In the genomic region with DNA sequence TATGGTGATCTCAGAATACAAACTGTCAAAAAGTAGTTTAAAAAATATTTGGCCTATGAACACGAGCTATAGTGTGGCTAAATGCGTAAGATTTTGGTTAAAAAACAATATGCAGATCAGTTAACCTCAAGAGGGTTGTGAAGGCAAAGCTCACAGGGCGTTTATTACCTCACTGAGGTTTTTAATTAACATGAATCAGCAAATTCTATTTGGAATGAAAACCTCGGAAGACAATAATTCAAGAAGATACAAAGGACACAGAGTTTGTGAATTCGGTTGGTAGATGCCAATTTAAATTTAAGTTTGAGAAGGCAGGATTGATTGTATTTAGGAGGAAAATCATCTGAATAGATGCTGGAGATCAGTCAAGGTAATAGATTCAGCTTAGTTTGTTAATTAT, we compare ENCODE assay signal across 25 cellular contexts.
DNase-seq lines count a peak whose midpoint lies in the region; ATAC-seq, FAIRE-seq and TF ChIP-seq lines count a peak whose summit lies in the region.
"Had no signal": no experiment of that assay in that cellular context is flagged by ENCODE, and none has a peak within 500 bp of the region (broad histone marks: within the 10 kb centered on the region; RNA-seq: fewer than 3 reads in every experiment).

No MANE protein-coding gene starts in this region.

- H3K9ac ChIP-seq in HepG2 (ENCODE audit: insufficient read depth, low read depth, low read length): no peak overlapping the region
- H3K9ac ChIP-seq in IMR-90 (ENCODE audit: low read depth, low read length): no peak overlapping the region
- no peak overlapping the region for H3K9ac ChIP-seq in K562 (ENCODE audit: insufficient read depth in 1 of 2, low read depth in 2 of 2, low read length in 2 of 2)
- H3K9ac ChIP-seq: BLaER1 had no signal

- intact Hi-C loops in HepG2 (cut with micrococcal nuclease; ENCODE audit: unreplicated experiment) (no loop called here), right lobe of liver (cut with DNase I) (no loop called here), IMR-90 (cut with micrococcal nuclease) (no loop called here), K562 (cut with micrococcal nuclease) (no loop called here)

- no peak overlapping the region for H2BK120ac ChIP-seq in IMR-90 (ENCODE audit: low read depth, low read length)

- H3K4ac ChIP-seq in IMR-90 (ENCODE audit: low read depth, low read length): no peak overlapping the region

- DNase-seq in HepG2 (ENCODE audit: low spot score) (no peak), right lobe of liver (no peak), IMR-90 (no peak), K562 (ENCODE audit: extremely low read depth in 1 of 4, low spot score in 3 of 4) (no peak)
- DNase-seq: ACHN; BE2C; C1 segment of cervical spinal cord; CD4-positive, alpha-beta memory T cell; CD4-positive, CD25-positive, alpha-beta regulatory T cell; CD8-positive, alpha-beta memory T cell; COR-L47; DMS 273 treated with DMSO at 0.1 percent for 48 hours; DMS153; DMS53; DMS79; DND-41; EL; GDM1 had no signal

- H3K27ac ChIP-seq in HepG2 (ENCODE audit: extremely low read length, insufficient read depth, low read length) (no peak overlapping the region), right lobe of liver (no peak overlapping the region), IMR-90 (ENCODE audit: insufficient read depth, low read length) (no peak overlapping the region), K562 (ENCODE audit: extremely low read depth, low read depth, low read length) (no peak overlapping the region)
- H3K27ac ChIP-seq: 22Rv1, BLaER1 had no signal

- no peaks in the 10 kb centered on the region for H4K20me1 ChIP-seq in HepG2 (ENCODE audit: insufficient read depth, low read length)
- H4K20me1 ChIP-seq in IMR-90 (ENCODE audit: insufficient read depth, low read length): no peaks in the 10 kb centered on the region
- H4K20me1 ChIP-seq in K562 (replicated peaks; ENCODE audit: control insufficient read depth, insufficient read depth, low read length): no peaks in the 10 kb centered on the region
- H4K20me1 ChIP-seq: BLaER1 had no signal

- dilution Hi-C loops in IMR-90 (cut with HindIII; ENCODE audit: low sequenced_read_pairs, unreplicated experiment): no loop called here

- H2AFZ ChIP-seq in HepG2 (ENCODE audit: low read length) (no peak overlapping the region), IMR-90 (replicated peaks; ENCODE audit: low read length, poor library complexity) (no peak overlapping the region), K562 (ENCODE audit: low read depth, low read length) (no peak overlapping the region)

- no peak overlapping the region for H4K5ac ChIP-seq in IMR-90 (ENCODE audit: low read depth, low read length)

- no TSS peak for BruUV-seq in HepG2 (replicated peaks; lab: Mats Ljungman, UMichigan)
- no TSS peak for BruUV-seq in IMR-90 (replicated peaks; lab: Mats Ljungman, UMichigan)
- BruUV-seq in K562 (replicated peaks; lab: Mats Ljungman, UMichigan): no TSS peak

- H3K27me3 ChIP-seq in HepG2 (ENCODE audit: control insufficient read depth in 1 of 2, insufficient read depth in 2 of 2, low read length in 2 of 2) (no peaks in the 10 kb centered on the region), right lobe of liver (no peaks in the 10 kb centered on the region), IMR-90 (ENCODE audit: control insufficient read depth, insufficient read depth, low read length) (no peaks in the 10 kb centered on the region), K562 (ENCODE audit: control insufficient read depth in 2 of 2, insufficient read depth in 2 of 2, low read length in 2 of 2) (no peaks in the 10 kb centered on the region)
- H3K27me3 ChIP-seq: BE2C, BLaER1 had no signal

- no peak overlapping the region for H4K8ac ChIP-seq in IMR-90 (ENCODE audit: low read depth in 2 of 2, low read length in 2 of 2)

- H2AK5ac ChIP-seq in IMR-90 (ENCODE audit: low read depth, low read length): no peak overlapping the region

- H3K79me1 ChIP-seq in IMR-90 (ENCODE audit: low read depth in 1 of 2, low read length in 2 of 2): no peaks in the 10 kb centered on the region

- no peak overlapping the region for H3K18ac ChIP-seq in IMR-90 (ENCODE audit: low read depth, low read length)

- H3K4me1 ChIP-seq in HepG2 (ENCODE audit: insufficient read depth, low read length) (no peaks in the 10 kb centered on the region), right lobe of liver (no peaks in the 10 kb centered on the region), IMR-90 (ENCODE audit: control insufficient read depth, insufficient read depth, low read length) (no peaks in the 10 kb centered on the region), K562 (replicated peaks in 1 of 2; ENCODE audit: control insufficient read depth in 2 of 2, insufficient read depth in 2 of 2, low read length in 2 of 2) (no peaks in the 10 kb centered on the region)
- H3K4me1 ChIP-seq: BE2C, BLaER1 had no signal

- H3K9me1 ChIP-seq in IMR-90 (ENCODE audit: insufficient read depth, low read length) (no peaks in the 10 kb centered on the region), K562 (ENCODE audit: control insufficient read depth, insufficient read depth, low read length) (no peaks in the 10 kb centered on the region)

- H3K79me2 ChIP-seq in HepG2 (ENCODE audit: insufficient read depth, low read length) (no peaks in the 10 kb centered on the region), K562 (ENCODE audit: control insufficient read depth, insufficient read depth, low read length) (no peaks in the 10 kb centered on the region)

- no peak for FAIRE-seq in HepG2 (lab: Jason Lieb, UNC)
- no peak for FAIRE-seq in K562 (lab: Jason Lieb, UNC)
- FAIRE-seq: GM12878, GM12892, GM19239 had no signal

- POLR2A ChIA-PET in HepG2 (lab: Yijun Ruan, JAX) (no interaction called here), IMR-90 (lab: Charles Lee; ENCODE audit: unreplicated experiment) (no interaction called here), K562 (lab: Yijun Ruan, JAX) (no interaction called here)

- TF ChIP-seq CTCF in HepG2 (CRISPR knock-in tag; IDR thresholded peaks at IDR 0.05) (no peak), right lobe of liver (IDR thresholded peaks at IDR 0.05) (no peak), IMR-90 (conservative IDR thresholded peaks at IDR 0.05; ENCODE audit: low read depth, low read length) (no peak), K562 (IDR thresholded peaks at IDR 0.05 in 2 of 3, conservative IDR thresholded peaks at IDR 0.05 in 1 of 3; ENCODE audit: insufficient read depth in 2 of 3, low read depth in 1 of 3, low read length in 3 of 3) (no peak)

- H3K36me3 ChIP-seq in HepG2 (replicated peaks in 1 of 2; ENCODE audit: control insufficient read depth in 1 of 2, insufficient read depth in 2 of 2, low read length in 2 of 2) (no peaks in the 10 kb centered on the region), right lobe of liver (no peaks in the 10 kb centered on the region), IMR-90 (ENCODE audit: control insufficient read depth, insufficient read depth, low read length) (no peaks in the 10 kb centered on the region), K562 (ENCODE audit: control insufficient read depth, insufficient read depth, low read length) (no peaks in the 10 kb centered on the region)
- H3K36me3 ChIP-seq: BE2C, BLaER1 had no signal

- no peak overlapping the region for H3K23ac ChIP-seq in IMR-90 (ENCODE audit: low read depth, low read length)

- no peak overlapping the region for H2BK20ac ChIP-seq in IMR-90 (ENCODE audit: low read depth, low read length)

- H3K9me3 ChIP-seq in HepG2 (ENCODE audit: low read length) (no peaks in the 10 kb centered on the region), right lobe of liver (no peaks in the 10 kb centered on the region), IMR-90 (ENCODE audit: control insufficient read depth, insufficient read depth, low read length) (no peaks in the 10 kb centered on the region), K562 (replicated peaks; ENCODE audit: control insufficient read depth, insufficient read depth, low read depth, low read length) (no peaks in the 10 kb centered on the region; the same call in 1 of the 2 replicates)
- H3K9me3 ChIP-seq: BE2C, BLaER1 had no signal

- H3K4me2 ChIP-seq in HepG2 (ENCODE audit: low read depth, low read length): no peak overlapping the region
- H3K4me2 ChIP-seq in IMR-90 (ENCODE audit: low read depth, low read length): no peak overlapping the region
- no peak overlapping the region for H3K4me2 ChIP-seq in K562 (ENCODE audit: insufficient read depth, low read length)
- H3K4me2 ChIP-seq: BLaER1 had no signal

- in situ Hi-C loops in HepG2 (cut with HindIII; ENCODE audit: extremely low pct_ligation_motif_present, low pct_unique_long_range_greater_than_20kb): no loop called here
- in situ Hi-C loops in IMR-90 (cut with MboI; ENCODE audit: low sequenced_read_pairs): no loop called here
- in situ Hi-C loops in K562 (cut with MboI): no loop called here

- H2BK15ac ChIP-seq in IMR-90 (ENCODE audit: low read depth, low read length): no peak overlapping the region

- no peak overlapping the region for H4K91ac ChIP-seq in IMR-90 (ENCODE audit: insufficient read depth, low read depth, low read length)

- no peak overlapping the region for H2AK9ac ChIP-seq in IMR-90 (replicated peaks; ENCODE audit: low read depth, low read length, poor library complexity)

- ATAC-seq in HepG2: no peak
- no peak for ATAC-seq in right lobe of liver
- no peak for ATAC-seq in IMR-90 (ENCODE audit: low read depth)
- no peak for ATAC-seq in K562
- no peak for ATAC-seq in HG02970 (IDR thresholded peaks at IDR 0.05; ENCODE audit: low FRiP score, unreplicated experiment)
- ATAC-seq in GM18502 (IDR thresholded peaks at IDR 0.05; ENCODE audit: poor library complexity, unreplicated experiment): no peak
- ATAC-seq: GM12878 had no signal

- no peak for TF ChIP-seq RAD21 in HepG2 (CRISPR knock-in tag; IDR thresholded peaks at IDR 0.05)
- TF ChIP-seq RAD21 in IMR-90 (IDR thresholded peaks at IDR 0.05; ENCODE audit: low read length): no peak
- TF ChIP-seq RAD21 in K562 (CRISPR knock-in tag; conservative IDR thresholded peaks at IDR 0.05 in 1 of 2, IDR thresholded peaks at IDR 0.05 in 1 of 2): no peak

- no peak overlapping the region for H2BK5ac ChIP-seq in IMR-90 (ENCODE audit: low read depth, low read length, poor library complexity, severe bottlenecking)

- H3K4me3 ChIP-seq in HepG2 (replicated peaks in 1 of 3; ENCODE audit: insufficient read depth in 1 of 3, low read depth in 2 of 3, low read length in 3 of 3) (no peak overlapping the region), right lobe of liver (no peak overlapping the region), IMR-90 (ENCODE audit: insufficient read depth, low read depth, low read length) (no peak overlapping the region), K562 (no peak overlapping the region)
- H3K4me3 ChIP-seq: BLaER1, GM12878 had no signal

- CTCF ChIA-PET in HepG2 (lab: Yijun Ruan, JAX; ENCODE audit: low intra/inter-chr PET ratio, low total read pairs) (no interaction called here), IMR-90 (lab: Yijun Ruan, JAX) (interaction anchor here (2.0 kb wide), 1 partner anchor 11 kb away, joined by 4 read pairs; no protein-coding TSS in a partner anchor), K562 (lab: Yijun Ruan, JAX; ENCODE audit: low intra/inter-chr PET ratio) (no interaction called here)

- no peak overlapping the region for H3K56ac ChIP-seq in IMR-90 (ENCODE audit: extremely low read depth, insufficient read depth, low read length)

- 2% methylated on average over 5 of the region's 5 CpGs for WGBS in HepG2 (ENCODE audit: low lambda C conversion rate)
- 33% methylated on average over 5 of the region's 5 CpGs for WGBS in right lobe of liver (ENCODE audit: insufficient coverage, low coverage, low lambda C conversion rate, missing lambda C conversion rate)
- no CpG with 5 or more reads among the region's 5 CpGs for WGBS in IMR-90 (ENCODE audit: extremely low coverage in 2 of 2, insufficient read length in 1 of 2), 2 experiments
- 0% methylated on average over 5 of the region's 5 CpGs for WGBS in K562 (ENCODE audit: insufficient coverage, low coverage, missing lambda C conversion rate)

- TF ChIP-seq POLR2A in HepG2 (IDR thresholded peaks at IDR 0.05; ENCODE audit: insufficient read depth in 1 of 2, low read depth in 2 of 2, low read length in 2 of 2): no peak
- TF ChIP-seq POLR2A in right lobe of liver (IDR thresholded peaks at IDR 0.05): no peak
- TF ChIP-seq POLR2A in IMR-90 (IDR thresholded peaks at IDR 0.05; ENCODE audit: low read depth, low read length): no peak
- TF ChIP-seq POLR2A in K562 (conservative IDR thresholded peaks at IDR 0.05): no peak

- TF ChIP-seq EP300 in HepG2 (IDR thresholded peaks at IDR 0.05; ENCODE audit: low read depth in 2 of 2, low read length in 2 of 2) (no peak), HepG2 (CRISPR knock-in tag; IDR thresholded peaks at IDR 0.05; ENCODE audit: borderline replicate concordance) (no peak), K562 (IDR thresholded peaks at IDR 0.05; ENCODE audit: low read length) (no peak)

- H3K14ac ChIP-seq in IMR-90 (replicated peaks; ENCODE audit: low read depth, low read length): no peak overlapping the region
